In genomic region chr7:158959021-158959717, GRCh38 we compare ENCODE assay signal across 11 cellular contexts.
"Had no signal": no experiment of that assay in that cellular context is flagged by ENCODE, and none has a peak within 500 bp of the region (broad histone marks: within the 10 kb centered on the region; RNA-seq: fewer than 3 reads in every experiment).

No MANE protein-coding gene starts in this region.

- H3K9me3 ChIP-seq: ascending aorta, upper lobe of left lung had no signal

- H3K9me3 Mint-ChIP-seq: dendritic cell treated with granulocyte-macrophage colony-stimulating factor and Interleukin-4, amounts not matched to agents 40 ng/mL and 50 ng/mL, for 4 days; effector memory CD8-positive, alpha-beta T cell; stimulated activated naive CD8-positive, alpha-beta T cell treated with anti-CD3 and anti-CD28 coated beads, Interleukin-15, Interleukin-2, amounts not matched to agents 100 ng/mL and 50 ng/mL, for 24 hours had no signal

- H3K4me3 Mint-ChIP-seq: dendritic cell treated with granulocyte-macrophage colony-stimulating factor and Interleukin-4, amounts not matched to agents 40 ng/mL and 50 ng/mL, for 4 days had no signal

- H3K36me3 ChIP-seq: ascending aorta, upper lobe of left lung had no signal

- ATAC-seq: activated CD4-positive, CD25-positive, alpha-beta regulatory T cell treated with anti-CD3 and anti-CD28 coated beads, Interleukin-2, amount 50 U/mL, for 24 hours; sciatic nerve had no signal

- H3K27me3 ChIP-seq: ascending aorta had no signal

- H3K27ac ChIP-seq: ascending aorta, upper lobe of left lung had no signal

- H3K27ac Mint-ChIP-seq: dendritic cell treated with granulocyte-macrophage colony-stimulating factor and Interleukin-4, amounts not matched to agents 40 ng/mL and 50 ng/mL, for 4 days; stimulated activated naive CD8-positive, alpha-beta T cell treated with anti-CD3 and anti-CD28 coated beads, Interleukin-15, Interleukin-2, amounts not matched to agents 100 ng/mL and 50 ng/mL, for 24 hours had no signal

- FAIRE-seq: bronchial epithelial cell had no signal

- DNase-seq: activated CD4-positive, alpha-beta T cell treated with anti-CD3 and anti-CD28 coated beads, Interleukin-2, amount 50 U/mL, for 48 hours; effector memory CD8-positive, alpha-beta T cell; foreskin melanocyte; SW 1271; upper lobe of left lung had no signal
